In genomic region chr4:1834047-1834769, GRCh38 we compare ENCODE assay signal across 1 cellular context.
TF ChIP-seq lines count a peak whose summit lies in the region.

No MANE protein-coding gene starts in this region.

TF ChIP-seq in GM12878, 131 proteins besides CTCF, POLR2A, EP300 and RAD21:
- TF ChIP-seq YY1 (IDR thresholded peaks at IDR 0.05; ENCODE audit: low read depth, low read length), result peak; percentile 57; the same call in 1 of the 2 replicates
- TF ChIP-seq BHLHE40 (IDR thresholded peaks at IDR 0.05; ENCODE audit: borderline replicate concordance in 1 of 2, low read depth in 2 of 2, low read length in 1 of 2), result 0 out of 4 replicates have a peak, but pooled peaks of 1 of the 2 experiments have one; percentile 21
- 0 out of 3 replicates have a peak, but pooled peaks have one; percentile 9 for TF ChIP-seq POU2F2 (IDR thresholded peaks at IDR 0.05; ENCODE audit: borderline replicate concordance, low read depth, low read length)
- TF ChIP-seq DPF2 (IDR thresholded peaks at IDR 0.05), result 0 out of 2 replicates have a peak, but pooled peaks have one; percentile 22
- TF ChIP-seq, protein P1, sequence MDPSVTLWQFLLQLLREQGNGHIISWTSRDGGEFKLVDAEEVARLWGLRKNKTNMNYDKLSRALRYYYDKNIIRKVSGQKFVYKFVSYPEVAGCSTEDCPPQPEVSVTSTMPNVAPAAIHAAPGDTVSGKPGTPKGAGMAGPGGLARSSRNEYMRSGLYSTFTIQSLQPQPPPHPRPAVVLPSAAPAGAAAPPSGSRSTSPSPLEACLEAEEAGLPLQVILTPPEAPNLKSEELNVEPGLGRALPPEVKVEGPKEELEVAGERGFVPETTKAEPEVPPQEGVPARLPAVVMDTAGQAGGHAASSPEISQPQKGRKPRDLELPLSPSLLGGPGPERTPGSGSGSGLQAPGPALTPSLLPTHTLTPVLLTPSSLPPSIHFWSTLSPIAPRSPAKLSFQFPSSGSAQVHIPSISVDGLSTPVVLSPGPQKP (IDR thresholded peaks at IDR 0.05; ENCODE audit: low read depth, low read length), result no peak; the same call in 1 of the 2 replicates
- TF ChIP-seq FOS (IDR thresholded peaks at IDR 0.05; ENCODE audit: borderline replicate concordance, extremely low read depth, insufficient read length), result no peak
- no peak for TF ChIP-seq JUND (IDR thresholded peaks at IDR 0.05; ENCODE audit: low read depth, low read length)
- TF ChIP-seq TAF1 (IDR thresholded peaks at IDR 0.05; ENCODE audit: borderline replicate concordance, low read depth, low read length), result 0 out of 2 replicates have a peak, but pooled peaks have one; percentile 16
- no peak for TF ChIP-seq ZNF24 (IDR thresholded peaks at IDR 0.05)
- no peak for TF ChIP-seq FOXM1 (IDR thresholded peaks at IDR 0.05; ENCODE audit: low read depth, low read length)
- TF ChIP-seq CUX1 (IDR thresholded peaks at IDR 0.05; ENCODE audit: insufficient replicate concordance, low read depth, low read length), result no peak
- TF ChIP-seq CHD4 (IDR thresholded peaks at IDR 0.05), result no peak
- TF ChIP-seq BCL11A (IDR thresholded peaks at IDR 0.05; ENCODE audit: low read depth, low read length), result no peak
- TF ChIP-seq ASH2L (IDR thresholded peaks at IDR 0.05; ENCODE audit: borderline replicate concordance, low read depth), result no peak
- TF ChIP-seq MLLT1 (IDR thresholded peaks at IDR 0.05), result peak; percentile 85
- no peak for TF ChIP-seq ETV6 (conservative IDR thresholded peaks at IDR 0.05 in 1 of 2, IDR thresholded peaks at IDR 0.05 in 1 of 2; ENCODE audit: borderline replicate concordance in 1 of 2, low read depth in 1 of 2)
- no peak for TF ChIP-seq HDAC2 (IDR thresholded peaks at IDR 0.05)
- no peak for TF ChIP-seq ZZZ3 (IDR thresholded peaks at IDR 0.05; ENCODE audit: control insufficient read depth, insufficient read length, low read depth)
- TF ChIP-seq HDGF (IDR thresholded peaks at IDR 0.05), result peak; percentile 78; the same call in 1 of the 2 replicates
- TF ChIP-seq NBN (IDR thresholded peaks at IDR 0.05), result peak; percentile 41; the same call in 1 of the 2 replicates
- TF ChIP-seq RELB (IDR thresholded peaks at IDR 0.05; ENCODE audit: low read depth), result peak; percentile 42; the same call in 1 of the 2 replicates
- TF ChIP-seq HCFC1 (IDR thresholded peaks at IDR 0.05; ENCODE audit: low read length), result peak; percentile 10; the same call in 1 of the 2 replicates
- TF ChIP-seq, protein P2, sequence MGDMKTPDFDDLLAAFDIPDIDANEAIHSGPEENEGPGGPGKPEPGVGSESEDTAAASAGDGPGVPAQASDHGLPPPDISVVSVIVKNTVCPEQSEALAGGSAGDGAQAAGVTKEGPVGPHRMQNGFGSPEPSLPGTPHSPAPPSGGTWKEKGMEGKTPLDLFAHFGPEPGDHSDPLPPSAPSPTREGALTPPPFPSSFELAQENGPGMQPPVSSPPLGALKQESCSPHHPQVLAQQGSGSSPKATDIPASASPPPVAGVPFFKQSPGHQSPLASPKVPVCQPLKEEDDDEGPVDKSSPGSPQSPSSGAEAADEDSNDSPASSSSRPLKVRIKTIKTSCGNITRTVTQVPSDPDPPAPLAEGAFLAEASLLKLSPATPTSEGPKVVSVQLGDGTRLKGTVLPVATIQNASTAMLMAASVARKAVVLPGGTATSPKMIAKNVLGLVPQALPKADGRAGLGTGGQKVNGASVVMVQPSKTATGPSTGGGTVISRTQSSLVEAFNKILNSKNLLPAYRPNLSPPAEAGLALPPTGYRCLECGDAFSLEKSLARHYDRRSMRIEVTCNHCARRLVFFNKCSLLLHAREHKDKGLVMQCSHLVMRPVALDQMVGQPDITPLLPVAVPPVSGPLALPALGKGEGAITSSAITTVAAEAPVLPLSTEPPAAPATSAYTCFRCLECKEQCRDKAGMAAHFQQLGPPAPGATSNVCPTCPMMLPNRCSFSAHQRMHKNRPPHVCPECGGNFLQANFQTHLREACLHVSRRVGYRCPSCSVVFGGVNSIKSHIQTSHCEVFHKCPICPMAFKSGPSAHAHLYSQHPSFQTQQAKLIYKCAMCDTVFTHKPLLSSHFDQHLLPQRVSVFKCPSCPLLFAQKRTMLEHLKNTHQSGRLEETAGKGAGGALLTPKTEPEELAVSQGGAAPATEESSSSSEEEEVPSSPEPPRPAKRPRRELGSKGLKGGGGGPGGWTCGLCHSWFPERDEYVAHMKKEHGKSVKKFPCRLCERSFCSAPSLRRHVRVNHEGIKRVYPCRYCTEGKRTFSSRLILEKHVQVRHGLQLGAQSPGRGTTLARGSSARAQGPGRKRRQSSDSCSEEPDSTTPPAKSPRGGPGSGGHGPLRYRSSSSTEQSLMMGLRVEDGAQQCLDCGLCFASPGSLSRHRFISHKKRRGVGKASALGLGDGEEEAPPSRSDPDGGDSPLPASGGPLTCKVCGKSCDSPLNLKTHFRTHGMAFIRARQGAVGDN (IDR thresholded peaks at IDR 0.05), result peak; percentile 83
- TF ChIP-seq, protein P3, sequence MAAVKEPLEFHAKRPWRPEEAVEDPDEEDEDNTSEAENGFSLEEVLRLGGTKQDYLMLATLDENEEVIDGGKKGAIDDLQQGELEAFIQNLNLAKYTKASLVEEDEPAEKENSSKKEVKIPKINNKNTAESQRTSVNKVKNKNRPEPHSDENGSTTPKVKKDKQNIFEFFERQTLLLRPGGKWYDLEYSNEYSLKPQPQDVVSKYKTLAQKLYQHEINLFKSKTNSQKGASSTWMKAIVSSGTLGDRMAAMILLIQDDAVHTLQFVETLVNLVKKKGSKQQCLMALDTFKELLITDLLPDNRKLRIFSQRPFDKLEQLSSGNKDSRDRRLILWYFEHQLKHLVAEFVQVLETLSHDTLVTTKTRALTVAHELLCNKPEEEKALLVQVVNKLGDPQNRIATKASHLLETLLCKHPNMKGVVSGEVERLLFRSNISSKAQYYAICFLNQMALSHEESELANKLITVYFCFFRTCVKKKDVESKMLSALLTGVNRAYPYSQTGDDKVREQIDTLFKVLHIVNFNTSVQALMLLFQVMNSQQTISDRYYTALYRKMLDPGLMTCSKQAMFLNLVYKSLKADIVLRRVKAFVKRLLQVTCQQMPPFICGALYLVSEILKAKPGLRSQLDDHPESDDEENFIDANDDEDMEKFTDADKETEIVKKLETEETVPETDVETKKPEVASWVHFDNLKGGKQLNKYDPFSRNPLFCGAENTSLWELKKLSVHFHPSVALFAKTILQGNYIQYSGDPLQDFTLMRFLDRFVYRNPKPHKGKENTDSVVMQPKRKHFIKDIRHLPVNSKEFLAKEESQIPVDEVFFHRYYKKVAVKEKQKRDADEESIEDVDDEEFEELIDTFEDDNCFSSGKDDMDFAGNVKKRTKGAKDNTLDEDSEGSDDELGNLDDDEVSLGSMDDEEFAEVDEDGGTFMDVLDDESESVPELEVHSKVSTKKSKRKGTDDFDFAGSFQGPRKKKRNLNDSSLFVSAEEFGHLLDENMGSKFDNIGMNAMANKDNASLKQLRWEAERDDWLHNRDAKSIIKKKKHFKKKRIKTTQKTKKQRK (IDR thresholded peaks at IDR 0.05; ENCODE audit: low read depth, low read length), result no peak
- TF ChIP-seq TCF12 (IDR thresholded peaks at IDR 0.05; ENCODE audit: low read depth, low read length), result 0 out of 2 replicates have a peak, but pooled peaks have one; percentile 7
- no peak for TF ChIP-seq PRDM15 (CRISPR knock-in tag; IDR thresholded peaks at IDR 0.05)
- TF ChIP-seq IKZF1 (conservative IDR thresholded peaks at IDR 0.05), result peak; percentile 72
- TF ChIP-seq MXI1 (IDR thresholded peaks at IDR 0.05; ENCODE audit: low read depth, low read length), result peak; percentile 72
- TF ChIP-seq, protein P4, sequence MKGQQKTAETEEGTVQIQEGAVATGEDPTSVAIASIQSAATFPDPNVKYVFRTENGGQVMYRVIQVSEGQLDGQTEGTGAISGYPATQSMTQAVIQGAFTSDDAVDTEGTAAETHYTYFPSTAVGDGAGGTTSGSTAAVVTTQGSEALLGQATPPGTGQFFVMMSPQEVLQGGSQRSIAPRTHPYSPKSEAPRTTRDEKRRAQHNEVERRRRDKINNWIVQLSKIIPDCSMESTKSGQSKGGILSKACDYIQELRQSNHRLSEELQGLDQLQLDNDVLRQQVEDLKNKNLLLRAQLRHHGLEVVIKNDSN (IDR thresholded peaks at IDR 0.05; ENCODE audit: borderline replicate concordance, extremely low read length, insufficient read depth, low read depth, low read length), result no peak
- TF ChIP-seq RUNX3 (IDR thresholded peaks at IDR 0.05; ENCODE audit: low read length), result peak; percentile 75
- no peak for TF ChIP-seq SMAD1 (IDR thresholded peaks at IDR 0.05; ENCODE audit: low read depth, partially characterized antibody)
- TF ChIP-seq PAX5 (IDR thresholded peaks at IDR 0.05; ENCODE audit: borderline replicate concordance, low read depth, low read length), result peak; percentile 65
- TF ChIP-seq MYC (IDR thresholded peaks at IDR 0.05; ENCODE audit: insufficient read depth, insufficient read length, insufficient replicate concordance, low read length, severe bottlenecking), result peak; percentile 29
- peak; percentile 69 for TF ChIP-seq MEF2B (IDR thresholded peaks at IDR 0.05; ENCODE audit: partially characterized antibody, poor library complexity, severe bottlenecking)
- TF ChIP-seq SRF (IDR thresholded peaks at IDR 0.05; ENCODE audit: low read depth in 2 of 2, low read length in 2 of 2), result no peak
- TF ChIP-seq CBFB (IDR thresholded peaks at IDR 0.05; ENCODE audit: low read depth), result peak; percentile 29; the same call in 1 of the 2 replicates
